ENCODE assay signal across 8 cellular contexts in genomic region chr6:43427406-43428111, GRCh38. TPM values are rescaled to one million over a fixed set of nuclear protein-coding genes. Genes with fewer than 3 reads are reported as not detected.
A peak's percentile ranks its signal among the peaks of the same experiment; 100 is the strongest.
DNase-seq lines count a peak whose midpoint lies in the region; ATAC-seq and TF ChIP-seq lines count a peak whose summit lies in the region.

Gene ABCC10 (plus strand): TSS chr6:43427541. CDS start chr6:43427979, 438 bp downstream.

- peaks cover 6% of the 10 kb centered on the region for H3K36me3 Mint-ChIP-seq in activated T-cell treated with anti-CD3 and anti-CD28 coated beads, Interleukin-2, amount 50 U/mL, for 4 hours (ENCODE audit: insufficient read depth)

- no peaks in the 10 kb centered on the region for H3K9me3 Mint-ChIP-seq in activated T-cell treated with anti-CD3 and anti-CD28 coated beads, Interleukin-2, amount 50 U/mL, for 4 hours

- H3K27me3 Mint-ChIP-seq in activated T-cell treated with anti-CD3 and anti-CD28 coated beads, Interleukin-2, amount 50 U/mL, for 4 hours (ENCODE audit: low read depth) = no peaks in the 10 kb centered on the region

- H3K27me3 ChIP-seq in Panc1 (ENCODE audit: control insufficient read depth, insufficient read depth, low read length) (no peaks in the 10 kb centered on the region), muscle layer of colon (ENCODE audit: control insufficient read depth in 1 of 2, insufficient read depth in 2 of 2, low read length in 2 of 2) (no peaks in the 10 kb centered on the region)

- peak within 1 kb of the TSS; percentile 92 for H3K9ac ChIP-seq in muscle layer of colon (ENCODE audit: low read length)

- H3K4me3 Mint-ChIP-seq in activated T-cell treated with anti-CD3 and anti-CD28 coated beads, Interleukin-2, amount 50 U/mL, for 4 hours = peak within 1 kb of the TSS; percentile 97

- CTCF ChIA-PET in Panc1 (lab: Charles Lee) = interaction anchor here (0.5 to 1.0 kb wide), 4 partner anchors 12 to 257 kb away, joined by 3 to 6 read pairs (median 4); no protein-coding TSS in a partner anchor

- H3K27ac ChIP-seq in Panc1 (ENCODE audit: low read length) (peak within 1 kb of the TSS; percentile 97), muscle layer of colon (ENCODE audit: low read depth, low read length) (peak within 1 kb of the TSS; percentile 74)

- H3K4me1 ChIP-seq in Panc1 (ENCODE audit: control insufficient read depth, insufficient read depth, low read length) (peaks cover 10% of the 10 kb centered on the region), muscle layer of colon (ENCODE audit: insufficient read depth, low read length) (peaks cover 9% of the 10 kb centered on the region)

- H3K4me1 Mint-ChIP-seq in activated T-cell treated with anti-CD3 and anti-CD28 coated beads, Interleukin-2, amount 50 U/mL, for 4 hours (ENCODE audit: low read depth) = peaks cover 18% of the 10 kb centered on the region

- H3K9me3 ChIP-seq in Panc1 (ENCODE audit: control insufficient read depth, insufficient read depth, low read depth, low read length) (no peaks in the 10 kb centered on the region), muscle layer of colon (ENCODE audit: low read length) (no peaks in the 10 kb centered on the region)

- in situ Hi-C loops in Panc1 (cut with HindIII; ENCODE audit: low pct_unique_long_range_greater_than_20kb, low sequenced_read_pairs) = no loop called here

- H3K4me3 ChIP-seq in Panc1 (ENCODE audit: low read depth in 2 of 2, low read length in 2 of 2) (peak within 1 kb of the TSS; percentile 79 to 99), muscle layer of colon (ENCODE audit: low read depth in 1 of 2, low read length in 2 of 2) (peak within 1 kb of the TSS; percentile 59 to 98)

- POLR2A ChIA-PET in Panc1 (lab: Charles Lee) = interaction anchor here (0.6 kb wide), 1 partner anchor 69 kb away, joined by 4 read pairs; no protein-coding TSS in a partner anchor

- BruUV-seq in Panc1 (replicated peaks; lab: Mats Ljungman, UMichigan) = no TSS peak

- ATAC-seq in GM21723 (IDR thresholded peaks at IDR 0.05; ENCODE audit: unreplicated experiment) (peak; percentile 91), Panc1 (peak; percentile 97), esophagus mucosa (peak; percentile 98)
- peak; percentile 94 to 95 for ATAC-seq in activated T-cell treated with anti-CD3 and anti-CD28 coated beads, Interleukin-2, amount 50 U/mL, for 4 hours

- peak; percentile 96 for DNase-seq in DMS79 treated with DMSO at 0.1 percent for 48 hours (lab: John Stamatoyannopoulos, UW)
- peak; percentile 94 for DNase-seq in KG1 (lab: John Stamatoyannopoulos, UW)
- peak; percentile 88 for DNase-seq in Panc1 (ENCODE audit: low read depth, low spot score)
- peak; percentile 90 for DNase-seq in activated T-cell treated with anti-CD3 and anti-CD28 coated beads, Interleukin-2, amount 50 U/mL, for 4 hours
- DNase-seq in stimulated activated CD8-positive, alpha-beta memory T cell treated with anti-CD3 and anti-CD28 coated beads, Interleukin-7, amount 100 ng/mL, for 24 hours (ENCODE audit: low read depth) = peak; percentile 85

- no peak; the same call in 1 of the 2 replicates for TF ChIP-seq CTCF in Panc1 (IDR thresholded peaks at IDR 0.05)

- intact Hi-C loops in Panc1 (cut with micrococcal nuclease; ENCODE audit: unreplicated experiment) = no loop called here

- H3K36me3 ChIP-seq in Panc1 (ENCODE audit: control insufficient read depth, insufficient read depth, low read length) = peaks cover 2% of the 10 kb centered on the region; the same call in 1 of the 2 replicates
- H3K36me3 ChIP-seq in muscle layer of colon (ENCODE audit: insufficient read depth, low read length) = peaks cover 6% of the 10 kb centered on the region

RNA-seq across cellular contexts. Expression of gene ABCC10, which starts in this region (rescaled TPM):
- 52.7 TPM for total RNA-seq in Panc1 (2021; ENCODE audit: unreplicated experiment)
- 40.9 TPM for polyA plus RNA-seq in Panc1 (2012; ENCODE audit: insufficient read length)
- 10 to 100 TPM; 24.2 to 30.1 (median 26.5) TPM for total RNA-seq in activated T-cell treated with anti-CD3 and anti-CD28 coated beads, Interleukin-2, amount 50 U/mL, for 4 hours
- 18.3 TPM for total RNA-seq in esophagus mucosa

Comparison
In these comparisons a context has a peak if more than half of its experiments do, and no peak if none do; other contexts are left out.
1. Peak in every context shown above with its lines: DNase-seq, ATAC-seq, H3K4me3 ChIP-seq and H3K27ac ChIP-seq.